ENCODE assay signal across 21 cellular contexts in genomic region chr1:161799792-161800191, GRCh38. TPM values are rescaled to one million over a fixed set of nuclear protein-coding genes. Genes with fewer than 3 reads are reported as not detected.
DNase-seq lines count a peak whose midpoint lies in the region; ATAC-seq and FAIRE-seq lines count a peak whose summit lies in the region.
"Had no signal": no experiment of that assay in that cellular context is flagged by ENCODE, and none has a peak within 500 bp of the region (broad histone marks: within the 10 kb centered on the region; RNA-seq: fewer than 3 reads in every experiment).

No MANE protein-coding gene starts in this region.

- no peak overlapping the region for H3K4me3 Mint-ChIP-seq in stimulated activated naive CD8-positive, alpha-beta T cell treated with anti-CD3 and anti-CD28 coated beads, Interleukin-15, amount 100 ng/mL, for 72 hours
- H3K4me3 Mint-ChIP-seq in immature natural killer cell: no peak overlapping the region
- H3K4me3 Mint-ChIP-seq: CD14-positive monocyte; CD4-positive, alpha-beta T cell; CD8-positive, alpha-beta memory T cell; GM23338; H9 had no signal

- peaks cover 25 to 48% (median 26%) of the 10 kb centered on the region in 3 donors for H3K36me3 Mint-ChIP-seq in immature natural killer cell

- no peaks in the 10 kb centered on the region for H3K27me3 Mint-ChIP-seq in stimulated activated naive CD8-positive, alpha-beta T cell treated with anti-CD3 and anti-CD28 coated beads, Interleukin-15, amount 100 ng/mL, for 72 hours
- H3K27me3 Mint-ChIP-seq in immature natural killer cell (ENCODE audit: low read depth in 3 of 3): peaks cover 0 to 2% (median 0%) of the 10 kb centered on the region in 3 donors
- H3K27me3 Mint-ChIP-seq: CD4-positive, alpha-beta T cell; CD8-positive, alpha-beta memory T cell had no signal

- DNase-seq in stimulated activated naive CD8-positive, alpha-beta T cell treated with anti-CD3 and anti-CD28 coated beads, Interleukin-15, amount 100 ng/mL, for 72 hours: no peak
- no peak for DNase-seq in stimulated activated naive CD8-positive, alpha-beta T cell treated with anti-CD3 and anti-CD28 coated beads, Interleukin-15, Interleukin-2, amounts not matched to agents 100 U/mL and 50 U/mL, for 24 hours
- DNase-seq in NCI-H526 treated with DMSO at 0.1 percent for 48 hours (lab: John Stamatoyannopoulos, UW) (peak; percentile 76), cerebellum (ENCODE audit: low spot score) (no peak), T-helper 2 cell (no peak), Ammon's horn (ENCODE audit: low spot score) (no peak), immature natural killer cell (no peak)
- DNase-seq: BE2C; CD4-positive, alpha-beta T cell; CD8-positive, alpha-beta memory T cell; DMS 273 treated with DMSO at 0.1 percent for 48 hours; DMS79; EL; GDM1; H9 had no signal

- no peak for ATAC-seq in stimulated activated naive CD8-positive, alpha-beta T cell treated with anti-CD3 and anti-CD28 coated beads, Interleukin-15, amount 100 ng/mL, for 72 hours
- no peak for ATAC-seq in stimulated activated naive CD8-positive, alpha-beta T cell treated with anti-CD3 and anti-CD28 coated beads, Interleukin-15, Interleukin-2, amounts not matched to agents 100 U/mL and 50 U/mL, for 24 hours
- ATAC-seq: GM12878, GM23338, HCT116 had no signal

- peak; percentile 68 for FAIRE-seq in TTC549 (lab: Jason Lieb, UNC)
- FAIRE-seq: A204.1, GM12878 had no signal

- H3K9me3 Mint-ChIP-seq in stimulated activated naive CD8-positive, alpha-beta T cell treated with anti-CD3 and anti-CD28 coated beads, Interleukin-15, amount 100 ng/mL, for 72 hours: no peaks in the 10 kb centered on the region
- H3K9me3 Mint-ChIP-seq in immature natural killer cell: no peaks in the 10 kb centered on the region
- H3K9me3 Mint-ChIP-seq: CD14-positive monocyte; CD4-positive, alpha-beta T cell; CD8-positive, alpha-beta memory T cell; GM23338; H9 had no signal

- peak overlapping the region; percentile 24 to 33 for H3K27ac Mint-ChIP-seq in stimulated activated naive CD8-positive, alpha-beta T cell treated with anti-CD3 and anti-CD28 coated beads, Interleukin-15, amount 100 ng/mL, for 72 hours
- H3K27ac Mint-ChIP-seq in immature natural killer cell: no peak overlapping the region
- H3K27ac Mint-ChIP-seq: CD4-positive, alpha-beta T cell; CD8-positive, alpha-beta memory T cell; GM23338; H9 had no signal

- no peaks in the 10 kb centered on the region for H3K4me1 Mint-ChIP-seq in stimulated activated naive CD8-positive, alpha-beta T cell treated with anti-CD3 and anti-CD28 coated beads, Interleukin-15, amount 100 ng/mL, for 72 hours
- H3K4me1 Mint-ChIP-seq in immature natural killer cell: no peaks in the 10 kb centered on the region
- H3K4me1 Mint-ChIP-seq: CD14-positive monocyte had no signal

RNA-seq across cellular contexts. Expression of gene ATF6, which starts 33.7 kb away (rescaled TPM):
- 29.0 TPM for total RNA-seq in cerebellum
- polyA plus RNA-seq in immature natural killer cell: 10 to 100 TPM; 10.3 to 14.2 (median 11.0) TPM

RNA-seq across cellular contexts. Expression of gene DUSP12, which starts 50.2 kb away (rescaled TPM):
- total RNA-seq in cerebellum: 70.4 TPM
- polyA plus RNA-seq in immature natural killer cell: 100 to 1,000 TPM in 1 of 3 donors, 10 to 100 TPM in 2; 69.5 to 104 (median 71.7) TPM

Comparison
In these comparisons a context has a peak if more than half of its experiments do, and no peak if none do; other contexts are left out.
1. H3K27ac Mint-ChIP-seq: peak in stimulated activated naive CD8-positive, alpha-beta T cell treated with anti-CD3 and anti-CD28 coated beads, Interleukin-15, amount 100 ng/mL, for 72 hours (2 of 2); none in immature natural killer cell (0 of 6).